1 cellular context compared by ENCODE assay signal in genomic region chr4:52659722-52660261, GRCh38.
TF ChIP-seq lines count a peak whose summit lies in the region.

No MANE protein-coding gene starts in this region.

TF ChIP-seq in HepG2, 621 proteins besides CTCF, POLR2A, EP300 and RAD21 (continued from another document):
- TF ChIP-seq GLMP (CRISPR knock-in tag; IDR thresholded peaks at IDR 0.05; ENCODE audit: borderline replicate concordance), result no peak
- TF ChIP-seq CEBPG (CRISPR knock-in tag; IDR thresholded peaks at IDR 0.05), result no peak
- TF ChIP-seq BRD4 (CRISPR knock-in tag; IDR thresholded peaks at IDR 0.05), result no peak
- peak; percentile 45; the same call in 1 of the 2 replicates for TF ChIP-seq ZNF274 (CRISPR knock-in tag; IDR thresholded peaks at IDR 0.05)
- no peak for TF ChIP-seq ARNTL (CRISPR knock-in tag; IDR thresholded peaks at IDR 0.05)
- no peak for TF ChIP-seq ZNF451 (CRISPR knock-in tag; IDR thresholded peaks at IDR 0.05)
- TF ChIP-seq REXO4 (CRISPR knock-in tag; IDR thresholded peaks at IDR 0.05; ENCODE audit: borderline replicate concordance), result no peak
- TF ChIP-seq ZNF263 (CRISPR knock-in tag; IDR thresholded peaks at IDR 0.05), result peak; percentile 13; the same call in 1 of the 2 replicates
- no peak for TF ChIP-seq TEAD3 (CRISPR knock-in tag; optimal IDR thresholded peaks at IDR 0.05; ENCODE audit: borderline replicate concordance)
- TF ChIP-seq ZSCAN20 (CRISPR knock-in tag; IDR thresholded peaks at IDR 0.05; ENCODE audit: borderline replicate concordance), result 0 out of 2 replicates have a peak, but pooled peaks have one; percentile 41
- peak; percentile 23 for TF ChIP-seq ZFX (CRISPR knock-in tag; IDR thresholded peaks at IDR 0.05; ENCODE audit: low read depth)
- no peak for TF ChIP-seq SSRP1 (CRISPR knock-in tag; IDR thresholded peaks at IDR 0.05)
- TF ChIP-seq HNF1B (CRISPR knock-in tag; IDR thresholded peaks at IDR 0.05), result no peak
- TF ChIP-seq ETV5 (CRISPR knock-in tag; IDR thresholded peaks at IDR 0.05; ENCODE audit: borderline replicate concordance), result no peak
- peak; percentile 19; the same call in 1 of the 2 replicates for TF ChIP-seq SAP130 (CRISPR knock-in tag; IDR thresholded peaks at IDR 0.05; ENCODE audit: low read depth)
- TF ChIP-seq ZNF225 (CRISPR knock-in tag; IDR thresholded peaks at IDR 0.05), result 0 out of 2 replicates have a peak, but pooled peaks have one; percentile 46
- TF ChIP-seq ZNF503 (CRISPR knock-in tag; IDR thresholded peaks at IDR 0.05), result no peak
- no peak for TF ChIP-seq MAF1 (CRISPR knock-in tag; IDR thresholded peaks at IDR 0.05; ENCODE audit: borderline replicate concordance)
- 0 out of 2 replicates have a peak, but pooled peaks have one; percentile 20 for TF ChIP-seq ZNF552 (CRISPR knock-in tag; IDR thresholded peaks at IDR 0.05; ENCODE audit: borderline replicate concordance)
- no peak for TF ChIP-seq ZBTB39 (CRISPR knock-in tag; IDR thresholded peaks at IDR 0.05)
- no peak for TF ChIP-seq ZNF460 (CRISPR knock-in tag; IDR thresholded peaks at IDR 0.05; ENCODE audit: borderline replicate concordance)
- TF ChIP-seq ZNF800 (CRISPR knock-in tag; IDR thresholded peaks at IDR 0.05), result peak; percentile 58; the same call in 1 of the 2 replicates
- no peak for TF ChIP-seq PRMT3 (CRISPR knock-in tag; IDR thresholded peaks at IDR 0.05; ENCODE audit: borderline replicate concordance, low read depth)
- TF ChIP-seq DNMT3B (CRISPR knock-in tag; conservative IDR thresholded peaks at IDR 0.05), result no peak
- no peak for TF ChIP-seq KDM4B (CRISPR knock-in tag; IDR thresholded peaks at IDR 0.05)
- no peak for TF ChIP-seq TRAFD1 (CRISPR knock-in tag; IDR thresholded peaks at IDR 0.05; ENCODE audit: borderline replicate concordance)
- TF ChIP-seq ZNF142 (CRISPR knock-in tag; IDR thresholded peaks at IDR 0.05), result no peak
